Comparison of ENCODE assay signal across 18 cellular contexts in genomic region chr3:188267790-188268333, GRCh38.
DNase-seq lines count a peak whose midpoint lies in the region; ATAC-seq and TF ChIP-seq lines count a peak whose summit lies in the region.
"Had no signal": no experiment of that assay in that cellular context is flagged by ENCODE, and none has a peak within 500 bp of the region (broad histone marks: within the 10 kb centered on the region; RNA-seq: fewer than 3 reads in every experiment).

No MANE protein-coding gene starts in this region.

- ATAC-seq in RWPE2 (ENCODE audit: low read depth) (no peak), HG02973 (IDR thresholded peaks at IDR 0.05; ENCODE audit: unreplicated experiment) (no peak), HG02798 (IDR thresholded peaks at IDR 0.05; ENCODE audit: poor library complexity, unreplicated experiment) (no peak)
- ATAC-seq: GM12878 had no signal

- H3K36me3 ChIP-seq in RWPE2 (ENCODE audit: low read depth): no peaks in the 10 kb centered on the region
- H3K36me3 ChIP-seq in iPS-20b (ENCODE audit: insufficient read depth, low read depth, low read length): no peaks in the 10 kb centered on the region
- H3K36me3 ChIP-seq in skeletal muscle satellite cell (ENCODE audit: insufficient read depth, low read length): no peaks in the 10 kb centered on the region

- H3K27me3 ChIP-seq in RWPE2 (ENCODE audit: insufficient read depth, poor library complexity, severe bottlenecking) (no peaks in the 10 kb centered on the region), iPS-20b (ENCODE audit: insufficient read depth, low read length) (no peaks in the 10 kb centered on the region), skeletal muscle satellite cell (ENCODE audit: control insufficient read depth, insufficient read depth, low read length) (no peaks in the 10 kb centered on the region)

- H3K4me1 ChIP-seq in RWPE2 (ENCODE audit: insufficient read depth, poor library complexity, severe bottlenecking) (peaks cover 81% of the 10 kb centered on the region), iPS-20b (ENCODE audit: insufficient read depth, low read length) (peaks cover 63% of the 10 kb centered on the region), skeletal muscle satellite cell (ENCODE audit: control insufficient read depth, insufficient read depth, low read length) (peaks cover 95% of the 10 kb centered on the region)

- TF ChIP-seq CTCF in RWPE2 (IDR thresholded peaks at IDR 0.05; ENCODE audit: poor library complexity, severe bottlenecking): no peak

- H3K9ac ChIP-seq in iPS-20b (ENCODE audit: low read depth, low read length) (no peak overlapping the region; the same call in 1 of the 2 replicates), skeletal muscle satellite cell (ENCODE audit: low read depth, low read length) (peak overlapping the region; percentile 93)

- H3K9me3 ChIP-seq in RWPE2 (ENCODE audit: severe bottlenecking) (no peaks in the 10 kb centered on the region), iPS-20b (ENCODE audit: insufficient read depth, low read depth, low read length) (no peaks in the 10 kb centered on the region), skeletal muscle satellite cell (replicated peaks; ENCODE audit: low read length) (no peaks in the 10 kb centered on the region)

- H3K4me3 ChIP-seq in RWPE2 (ENCODE audit: severe bottlenecking): no peak overlapping the region
- H3K4me3 ChIP-seq in iPS-20b (ENCODE audit: low read length): no peak overlapping the region
- no peak overlapping the region for H3K4me3 ChIP-seq in skeletal muscle satellite cell (ENCODE audit: low read length)
- H3K4me3 ChIP-seq: GM12878 had no signal

- peak overlapping the region; percentile 77 for H3K4me2 ChIP-seq in skeletal muscle satellite cell (ENCODE audit: low read length)

- peak; percentile 33 for DNase-seq in ACHN
- DNase-seq in RWPE2 (ENCODE audit: low spot score): no peak
- no peak for DNase-seq in GOT3 (lab: John Stamatoyannopoulos, UW)
- DNase-seq in stimulated activated CD4-positive, alpha-beta T cell treated with anti-CD3 and anti-CD28 coated beads, Interleukin-15, amount 100 ng/mL, for 24 hours: no peak
- DNase-seq: activated CD4-positive, alpha-beta T cell treated with anti-CD3 and anti-CD28 coated beads, Interleukin-2, amount 10 ng/mL, durations not matched to agents 24 days and 14 days; anterior cingulate cortex; DND-41; effector CD8-positive, alpha-beta T cell; kidney; NCI-H1930; NCI-H69; nephron progenitor cell; small intestine had no signal

- in situ Hi-C loops in ACHN (cut with HindIII; ENCODE audit: low pct_ligation_motif_present, low pct_unique_long_range_greater_than_20kb, low sequenced_read_pairs): no loop called here

- H3K27ac ChIP-seq in RWPE2 (ENCODE audit: poor library complexity, severe bottlenecking): peak overlapping the region; percentile 95
- H3K27ac ChIP-seq in iPS-20b (ENCODE audit: low read length): peak overlapping the region; percentile 71
